In the genomic region with DNA sequence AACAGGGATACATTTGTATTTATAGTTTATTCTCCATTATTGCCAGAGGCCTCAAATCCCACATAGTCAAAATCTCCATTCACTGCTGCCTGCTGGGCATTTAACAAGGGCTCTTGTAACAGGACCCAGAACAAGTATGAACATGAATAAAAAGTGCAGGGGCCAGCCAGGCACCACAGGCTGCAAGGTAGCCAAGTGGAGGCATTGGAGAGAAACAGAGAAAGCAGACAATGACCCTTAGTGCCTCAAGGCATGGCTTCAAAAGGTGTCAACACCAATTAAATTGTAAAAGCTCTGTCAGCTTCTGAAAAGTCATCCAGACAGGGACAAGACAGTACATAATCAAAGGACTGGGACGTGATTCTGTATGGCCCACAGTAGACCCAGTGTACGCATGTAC, we compare ENCODE assay signal across 14 cellular contexts.
"Had no signal": no experiment of that assay in that cellular context is flagged by ENCODE, and none has a peak within 500 bp of the region (broad histone marks: within the 10 kb centered on the region; RNA-seq: fewer than 3 reads in every experiment).

No MANE protein-coding gene starts in this region.

- H3K27ac Mint-ChIP-seq: activated CD8-positive, alpha-beta T cell treated with anti-CD3 and anti-CD28 coated beads for 36 hours; type B pancreatic cell had no signal

- DNase-seq: activated CD8-positive, alpha-beta memory T cell treated with anti-CD3 and anti-CD28 coated beads, Interleukin-2, amount 50 U/mL, for 48 hours; activated CD8-positive, alpha-beta T cell treated with anti-CD3 and anti-CD28 coated beads for 36 hours; aorta; heart left ventricle; kidney; left ventricle myocardium superior; pancreas; stimulated activated CD4-positive, alpha-beta T cell treated with anti-CD3 and anti-CD28 coated beads, Interleukin-2, amount 100 ng/mL, for 48 hours; stimulated activated naive CD4-positive, alpha-beta T cell treated with Interleukin-2 at 50 U/mL for 16 hours; T-helper 9 cell had no signal

- H3K4me3 ChIP-seq: heart left ventricle, pancreas, suprapubic skin had no signal

- H3K4me1 ChIP-seq: heart left ventricle, pancreas, suprapubic skin had no signal

- H3K27ac ChIP-seq: heart left ventricle, pancreas, suprapubic skin had no signal

- H3K36me3 ChIP-seq: heart left ventricle, pancreas, suprapubic skin had no signal

- H3K9me3 Mint-ChIP-seq: activated CD8-positive, alpha-beta T cell treated with anti-CD3 and anti-CD28 coated beads for 36 hours; type B pancreatic cell had no signal

- H3K4me3 Mint-ChIP-seq: activated CD8-positive, alpha-beta T cell treated with anti-CD3 and anti-CD28 coated beads for 36 hours; type B pancreatic cell had no signal

- FAIRE-seq: colon, endothelial cell of umbilical vein, kidney, pancreas had no signal

- ATAC-seq: activated CD8-positive, alpha-beta T cell treated with anti-CD3 and anti-CD28 coated beads for 36 hours; heart left ventricle; left ventricle myocardium superior; pancreas had no signal

- H3K36me3 Mint-ChIP-seq: type B pancreatic cell had no signal

- H3K27me3 ChIP-seq: heart left ventricle, pancreas, suprapubic skin had no signal
